In the genomic region with DNA sequence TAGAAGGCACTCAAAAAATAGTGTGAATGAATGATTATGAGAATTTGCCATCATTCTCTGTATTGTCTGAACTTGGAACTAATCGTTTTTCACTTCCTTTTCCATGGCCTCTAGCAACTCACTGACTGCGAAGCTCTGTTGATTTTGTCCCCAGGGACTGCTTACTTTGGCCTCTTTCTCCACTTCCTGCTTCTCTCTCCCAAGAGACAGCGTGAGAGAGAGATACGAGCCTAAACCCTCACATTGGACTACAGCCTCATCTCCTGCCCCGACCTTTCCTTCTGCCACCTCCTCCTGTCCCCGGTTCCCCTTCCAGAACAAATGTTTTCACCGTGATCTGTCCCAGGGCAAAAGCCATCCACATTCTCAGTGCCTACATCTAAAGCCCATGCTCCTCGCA, we compare ENCODE assay signal across 8 cellular contexts.
A peak's percentile ranks its signal among the peaks of the same experiment; 100 is the strongest.
DNase-seq lines count a peak whose midpoint lies in the region; ATAC-seq and TF ChIP-seq lines count a peak whose summit lies in the region.
"Had no signal": no experiment of that assay in that cellular context is flagged by ENCODE, and none has a peak within 500 bp of the region (broad histone marks: within the 10 kb centered on the region; RNA-seq: fewer than 3 reads in every experiment).

No MANE protein-coding gene starts in this region.

- H3K4me1 Mint-ChIP-seq in activated B cell treated with CpG ODN at 0.5 μM for 24 hours: peaks cover 14% of the 10 kb centered on the region

- TF ChIP-seq CTCF in activated B cell treated with CpG ODN at 0.5 μM for 24 hours (IDR thresholded peaks at IDR 0.05): no peak

- H3K27me3 Mint-ChIP-seq in activated B cell treated with CpG ODN at 0.5 μM for 24 hours: peaks cover 21% of the 10 kb centered on the region

- no peak overlapping the region for H3K27ac Mint-ChIP-seq in activated B cell treated with CpG ODN at 0.5 μM for 24 hours

- DNase-seq in activated B cell treated with CpG ODN at 0.5 μM for 24 hours (no peak), skeletal muscle cell (ENCODE audit: low read depth) (peak; percentile 8), ecto neural progenitor cell (ENCODE audit: low spot score) (no peak), activated T-cell treated with anti-CD3 and anti-CD28 coated beads for 4 hours (no peak)
- no peak for DNase-seq in activated T-cell treated with anti-CD3 and anti-CD28 coated beads, Interleukin-2, amount 50 U/mL, for 1 hour
- DNase-seq: activated naive CD4-positive, alpha-beta T cell treated with anti-CD3 and anti-CD28 coated beads, Interleukin-2, amount 50 U/mL, for 16 hours had no signal

- peak; percentile 90 for ATAC-seq in GM19043 (IDR thresholded peaks at IDR 0.05; ENCODE audit: low read depth, unreplicated experiment)
- ATAC-seq in HG02943 (IDR thresholded peaks at IDR 0.05; ENCODE audit: low read depth, unreplicated experiment): peak; percentile 88
- peak; percentile 92 for ATAC-seq in activated B cell treated with CpG ODN at 0.5 μM for 24 hours (ENCODE audit: low read depth)

- no peak overlapping the region for H3K4me3 Mint-ChIP-seq in activated B cell treated with CpG ODN at 0.5 μM for 24 hours

- CTCF ChIA-PET in activated B cell treated with CpG ODN at 0.5 μM for 24 hours (lab: Charles Lee): no interaction called here

- POLR2A ChIA-PET in activated B cell treated with CpG ODN at 0.5 μM for 24 hours (lab: Charles Lee): no interaction called here

- H3K36me3 Mint-ChIP-seq in activated B cell treated with CpG ODN at 0.5 μM for 24 hours (ENCODE audit: low read depth): no peaks in the 10 kb centered on the region

- no peak overlapping the region for H3K4me3 ChIP-seq in skeletal muscle cell (ENCODE audit: low read depth, low read length)

- peaks cover 2% of the 10 kb centered on the region for H3K9me3 Mint-ChIP-seq in activated B cell treated with CpG ODN at 0.5 μM for 24 hours

- intact Hi-C loops in activated B cell treated with CpG ODN at 0.5 μM for 24 hours (cut with micrococcal nuclease): no loop called here
